In genomic region chr1:6554907-6555778, GRCh38 we compare ENCODE assay signal across 9 cellular contexts. TPM values are rescaled to one million over a fixed set of nuclear protein-coding genes. Genes with fewer than 3 reads are reported as not detected.
DNase-seq lines count a peak whose midpoint lies in the region; ATAC-seq and TF ChIP-seq lines count a peak whose summit lies in the region.
"Had no signal": no experiment of that assay in that cellular context is flagged by ENCODE, and none has a peak within 500 bp of the region (broad histone marks: within the 10 kb centered on the region; RNA-seq: fewer than 3 reads in every experiment).

Gene TAS1R1, plus strand, starts transcription at chr1:6555307. Its CDS starts 67 bp downstream, at chr1:6555374.

- peaks cover 10% of the 10 kb centered on the region for H3K4me1 ChIP-seq in ovary (ENCODE audit: insufficient read depth)

- H3K4me3 ChIP-seq in GM12875 (ENCODE audit: low read depth, low read length) = peak within 1 kb of the TSS; percentile 98
- peak within 1 kb of the TSS; percentile 88 to 92 for H3K4me3 ChIP-seq in foreskin fibroblast (ENCODE audit: low read depth in 1 of 2, low read length in 2 of 2)
- H3K4me3 ChIP-seq in ovary = peak within 1 kb of the TSS; percentile 99

- H3K27ac ChIP-seq in VCaP (peak within 1 kb of the TSS; percentile 90), ovary (peak within 1 kb of the TSS in 1 of 2 donors; percentile 15)

- no peaks in the 10 kb centered on the region for H3K9me3 ChIP-seq in ovary

- TF ChIP-seq CTCF in GM12875 (IDR thresholded peaks at IDR 0.05; ENCODE audit: borderline replicate concordance, insufficient read depth, low read depth, low read length) = no peak
- TF ChIP-seq CTCF in VCaP (conservative IDR thresholded peaks at IDR 0.05) = no peak
- TF ChIP-seq CTCF in foreskin fibroblast (IDR thresholded peaks at IDR 0.05; ENCODE audit: low read depth, low read length) = no peak
- TF ChIP-seq CTCF in ovary (IDR thresholded peaks at IDR 0.05) = no peak

- ATAC-seq in HG03159 (IDR thresholded peaks at IDR 0.05; ENCODE audit: unreplicated experiment) = no peak

- H3K27me3 ChIP-seq in ovary = no peaks in the 10 kb centered on the region

- DNase-seq in foreskin fibroblast (peak; percentile 58 to 79), ovary (peak; percentile 36 to 64 (median 62)), T1000 (lab: John Stamatoyannopoulos, UW) (no peak)
- no peak for DNase-seq in central memory CD4-positive, alpha-beta T cell
- no peak for DNase-seq in NK-92 treated with Interleukin-12 subunit alpha and Interleukin-12 subunit beta, amount 100 ng/mL, for 24 hours (lab: John Stamatoyannopoulos, UW)

- TF ChIP-seq EP300 in ovary (IDR thresholded peaks at IDR 0.05) = no peak

- WGBS in ovary, 3 donors = 44 to 65% (median 56%) methylated on average over 19 of the region's 19 CpGs

- no peaks in the 10 kb centered on the region for H3K36me3 ChIP-seq in ovary

- no peak for TF ChIP-seq POLR2A in ovary (IDR thresholded peaks at IDR 0.05)

- intact Hi-C loops in ovary (cut with DNase I) = loop anchor here in 2 of 4 donors (1.0 to 10.0 kb wide), 3 partner anchors 24 to 80 kb away; partner anchors contain the start of genes PLEKHG5 (in 1 of the 2) and ZBTB48 (in 1 of the 2)

RNA-seq across cellular contexts. Expression of gene TAS1R1, which starts in this region (rescaled TPM):
- total RNA-seq in ovary = under 1 TPM in 5 of 7 donors, not detected in 2; 0.20 to 0.42 (median 0.33) TPM
- under 1 TPM in 1 of 2 donors, not detected in 1; 0.74 TPM for polyA plus RNA-seq in ovary
- total RNA-seq: subcutaneous adipose tissue had no signal

Comparison
In these comparisons a context has a peak if more than half of its experiments do, and no peak if none do; other contexts are left out.
1. Peak in DNase-seq and H3K4me3 ChIP-seq in ovary; RNA of the gene not detected or under 1 TPM.
2. DNase-seq: peak in foreskin fibroblast (2 of 2); none in central memory CD4-positive, alpha-beta T cell (single experiment), T1000 (single experiment) and NK-92 treated with Interleukin-12 subunit alpha and Interleukin-12 subunit beta, amount 100 ng/mL, for 24 hours (single experiment).
3. Peak in every context shown above with its lines, with median percentiles within 50 percentile points of each other: H3K4me3 ChIP-seq.